16 cellular contexts compared by ENCODE assay signal in genomic region chr6:90169328-90169886, GRCh38.
DNase-seq lines count a peak whose midpoint lies in the region; ATAC-seq and TF ChIP-seq lines count a peak whose summit lies in the region.
"Had no signal": no experiment of that assay in that cellular context is flagged by ENCODE, and none has a peak within 500 bp of the region (broad histone marks: within the 10 kb centered on the region; RNA-seq: fewer than 3 reads in every experiment).

No MANE protein-coding gene starts in this region.

- H3K4me1 Mint-ChIP-seq in MCF 10A (ENCODE audit: insufficient read depth, unreplicated experiment) (no peaks in the 10 kb centered on the region), mesothelial cell of epicardium (peaks cover 25% of the 10 kb centered on the region), H9 (peaks cover 0 to 5% of the 10 kb centered on the region in 2 experiments; a peak in 2 of 4 replicates)

- H3K4me1 ChIP-seq in mammary epithelial cell (ENCODE audit: insufficient read depth, low read length) (peaks cover 11% of the 10 kb centered on the region), aorta (ENCODE audit: control insufficient read depth in 1 of 2, insufficient read depth in 2 of 2, low read length in 2 of 2) (peaks cover 0 to 6% of the 10 kb centered on the region in 2 donors), H9 (ENCODE audit: insufficient read depth, low read length) (no peaks in the 10 kb centered on the region; the same call in 1 of the 2 replicates), mesendoderm (ENCODE audit: control insufficient read depth, low read depth, low read length) (no peaks in the 10 kb centered on the region)

- H3K9me3 Mint-ChIP-seq in MCF 10A (ENCODE audit: unreplicated experiment) (no peaks in the 10 kb centered on the region), mesothelial cell of epicardium (peaks cover 15% of the 10 kb centered on the region), H9 (peaks cover 0 to 3% of the 10 kb centered on the region in 2 experiments; a peak in 4 of 5 replicates)

- DNase-seq in mammary epithelial cell (peak; percentile 21), MCF 10A (ENCODE audit: unreplicated experiment) (no peak), choroid plexus epithelial cell (ENCODE audit: low read depth) (peak; percentile 9), mesothelial cell of epicardium (ENCODE audit: low spot score in 2 of 2, unreplicated experiment in 2 of 2) (no peak), aorta (no peak), H9 (no peak), mesendoderm (no peak)
- DNase-seq: amygdala; effector CD4-positive, alpha-beta T cell; kidney; NCI-H1694 treated with DMSO at 0.1 percent for 48 hours; NCI-H82; stimulated activated CD4-positive, alpha-beta T cell treated with anti-CD3 and anti-CD28 coated beads, Interleukin-12 subunit alpha, Interleukin-12 subunit beta, amount 100 ng/mL, for 4 hours had no signal

- WGBS in mammary epithelial cell (ENCODE audit: low coverage, missing lambda C conversion rate), result 68% methylated on average over 4 of the region's 4 CpGs
- 4 to 9% methylated on average over 4 of the region's 4 CpGs for WGBS in aorta, 2 donors
- WGBS in H9 (ENCODE audit: extremely low coverage, insufficient read length, low lambda C conversion rate), result no CpG with 5 or more reads among the region's 4 CpGs
- WGBS in mesendoderm (ENCODE audit: extremely low coverage, insufficient coverage, low lambda C conversion rate), result no CpG with 5 or more reads among the region's 4 CpGs

- no peaks in the 10 kb centered on the region for H4K20me1 ChIP-seq in mammary epithelial cell (ENCODE audit: insufficient read depth, low read length)
- H4K20me1 ChIP-seq in H9 (ENCODE audit: control insufficient read depth, insufficient read depth, insufficient read length), result no peaks in the 10 kb centered on the region

- BruUV-seq in mammary epithelial cell (replicated peaks; lab: Mats Ljungman, UMichigan) (no TSS peak), MCF 10A (replicated peaks; lab: Mats Ljungman, UMichigan) (no TSS peak)

- H3K9ac ChIP-seq in mammary epithelial cell (ENCODE audit: insufficient read depth, low read length), result no peak overlapping the region
- H3K9ac ChIP-seq in H9 (ENCODE audit: extremely low read depth, insufficient read length, low read length), result no peak overlapping the region
- H3K9ac ChIP-seq in mesendoderm (ENCODE audit: low read length), result no peak overlapping the region

- H4K8ac ChIP-seq in H9 (replicated peaks; ENCODE audit: insufficient read length, low read depth, low read length) (no peak overlapping the region), mesendoderm (ENCODE audit: low read depth, low read length) (no peak overlapping the region)

- H3K79me2 ChIP-seq in mammary epithelial cell (ENCODE audit: insufficient read depth, low read length) (no peaks in the 10 kb centered on the region), H9 (ENCODE audit: insufficient read depth, low read length) (no peaks in the 10 kb centered on the region), mesendoderm (ENCODE audit: control insufficient read depth, insufficient read depth, low read length) (no peaks in the 10 kb centered on the region)

- H3K36me3 Mint-ChIP-seq in MCF 10A (ENCODE audit: insufficient read depth, unreplicated experiment) (no peaks in the 10 kb centered on the region), mesothelial cell of epicardium (peaks cover 13% of the 10 kb centered on the region), H9 (ENCODE audit: insufficient read depth in 1 of 3, low read depth in 3 of 3) (no peaks in the 10 kb centered on the region)

- H2BK12ac ChIP-seq in H9 (ENCODE audit: insufficient read length, low read depth, low read length), result no peak overlapping the region

- H3T11ph ChIP-seq in H9 (ENCODE audit: low read length), result no peak overlapping the region

- dilution Hi-C loops in mammary epithelial cell (cut with HindIII; ENCODE audit: low sequenced_read_pairs), result no loop called here

- TF ChIP-seq CTCF in mammary epithelial cell (conservative IDR thresholded peaks at IDR 0.05 in 1 of 2, IDR thresholded peaks at IDR 0.05 in 1 of 2; ENCODE audit: extremely low read depth in 1 of 2, insufficient read depth in 1 of 2, low read depth in 1 of 2, low read length in 2 of 2) (no peak), MCF 10A (IDR thresholded peaks at IDR 0.05; ENCODE audit: unreplicated experiment) (no peak), choroid plexus epithelial cell (conservative IDR thresholded peaks at IDR 0.05; ENCODE audit: low read depth, low read length) (no peak), mesothelial cell of epicardium (IDR thresholded peaks at IDR 0.05; ENCODE audit: unreplicated experiment) (no peak), H9 (conservative IDR thresholded peaks at IDR 0.05) (no peak)

- H3K27ac ChIP-seq in mammary epithelial cell (ENCODE audit: insufficient read depth, low read depth, low read length), result no peak overlapping the region
- peak overlapping the region in 1 of 2 donors; percentile 32 for H3K27ac ChIP-seq in aorta (ENCODE audit: low read depth in 1 of 2, low read length in 2 of 2)
- H3K27ac ChIP-seq in H9 (ENCODE audit: insufficient read length, low read depth, low read length), result no peak overlapping the region
- no peak overlapping the region for H3K27ac ChIP-seq in mesendoderm (ENCODE audit: low read depth, low read length)
- H3K27ac ChIP-seq: neutrophil had no signal

- no peak overlapping the region for H4K5ac ChIP-seq in H9 (ENCODE audit: insufficient read length, low read depth, low read length)
- H4K5ac ChIP-seq in mesendoderm (ENCODE audit: low read length), result no peak overlapping the region

- no peak overlapping the region for H3K4me3 Mint-ChIP-seq in MCF 10A (ENCODE audit: unreplicated experiment)
- H3K4me3 Mint-ChIP-seq in mesothelial cell of epicardium, result no peak overlapping the region
- no peak overlapping the region for H3K4me3 Mint-ChIP-seq in H9

- no peak overlapping the region for H3K14ac ChIP-seq in H9 (ENCODE audit: insufficient read depth, low read length)

- H3K23ac ChIP-seq in H9 (ENCODE audit: insufficient read length, low read depth, low read length) (no peak overlapping the region), mesendoderm (ENCODE audit: low read length) (no peak overlapping the region)

- intact Hi-C loops in mammary epithelial cell (cut with micrococcal nuclease), result loop anchor here (2.0 kb wide), 1 partner anchor 71 kb away; no protein-coding TSS in a partner anchor
- intact Hi-C loops in MCF 10A (cut with micrococcal nuclease), result no loop called here
- intact Hi-C loops in aorta (cut with DNase I), result no loop called here

- CTCF ChIA-PET in mammary epithelial cell (lab: Charles Lee; ENCODE audit: low non-redundant PET) (interaction anchor here (1.1 kb wide), 1 partner anchor 229 kb away, joined by 4 read pairs; no protein-coding TSS in a partner anchor), MCF 10A (lab: Yijun Ruan, JAX) (interaction anchor here (0.6 to 1.2 kb wide), 2 partner anchors 78 to 214 kb away, joined by 3 read pairs; no protein-coding TSS in a partner anchor)

- in situ Hi-C loops in mammary epithelial cell (cut with MboI; ENCODE audit: low sequenced_read_pairs in 2 of 2), result no loop called here

- H2AK5ac ChIP-seq in H9 (ENCODE audit: insufficient read length, low read length) (no peak overlapping the region), mesendoderm (ENCODE audit: low read length) (no peak overlapping the region)

- H3K27me3 ChIP-seq in mammary epithelial cell (ENCODE audit: insufficient read depth, low read length), result no peaks in the 10 kb centered on the region
- no peaks in the 10 kb centered on the region for H3K27me3 ChIP-seq in aorta (ENCODE audit: control insufficient read depth in 1 of 2, insufficient read depth in 2 of 2, low read length in 1 of 2)
- no peaks in the 10 kb centered on the region for H3K27me3 ChIP-seq in H9 (ENCODE audit: insufficient read depth, low read length)
- no peaks in the 10 kb centered on the region for H3K27me3 ChIP-seq in mesendoderm (ENCODE audit: insufficient read depth, low read length, poor library complexity)
- H3K27me3 ChIP-seq: neutrophil had no signal

- H2AFZ ChIP-seq in mammary epithelial cell (ENCODE audit: low read depth, low read length) (peak overlapping the region; percentile 28), H9 (ENCODE audit: low read length) (no peak overlapping the region)

- H3K18ac ChIP-seq in H9 (ENCODE audit: insufficient read length, low read depth, low read length), result no peak overlapping the region
- H3K18ac ChIP-seq in mesendoderm (ENCODE audit: low read length), result no peak overlapping the region

- H3K27ac Mint-ChIP-seq in MCF 10A (ENCODE audit: low read depth, unreplicated experiment) (no peak overlapping the region), mesothelial cell of epicardium (peak overlapping the region; percentile 78), H9 (no peak overlapping the region)

- H2BK120ac ChIP-seq in H9 (ENCODE audit: low read depth, low read length, poor library complexity, severe bottlenecking) (no peak overlapping the region), mesendoderm (ENCODE audit: low read depth, low read length) (no peak overlapping the region)

- peak; percentile 76 for ATAC-seq in aorta (ENCODE audit: low FRiP score)
- no peak for ATAC-seq in GM21786 (IDR thresholded peaks at IDR 0.05; ENCODE audit: unreplicated experiment)
- ATAC-seq: K562 had no signal

- H2BK5ac ChIP-seq in H9 (ENCODE audit: insufficient read length, low read length) (no peak overlapping the region), mesendoderm (ENCODE audit: low read length) (no peak overlapping the region)

- no peak overlapping the region for H3K4ac ChIP-seq in H9 (ENCODE audit: low read depth, low read length)
- H3K4ac ChIP-seq in mesendoderm (ENCODE audit: low read depth, low read length), result no peak overlapping the region

- no peak overlapping the region for H4K91ac ChIP-seq in H9 (ENCODE audit: insufficient read length, low read depth, low read length)

- H3K79me1 ChIP-seq in H9 (ENCODE audit: insufficient read depth, low read depth, low read length, poor library complexity, severe bottlenecking) (no peaks in the 10 kb centered on the region), mesendoderm (ENCODE audit: low read length) (no peaks in the 10 kb centered on the region)

- H3K4me3 ChIP-seq in mammary epithelial cell (replicated peaks in 1 of 3; ENCODE audit: insufficient read depth in 1 of 3, low read depth in 2 of 3, low read length in 3 of 3) (no peak overlapping the region), choroid plexus epithelial cell (ENCODE audit: low read depth, low read length) (no peak overlapping the region), aorta (ENCODE audit: low read length in 2 of 2) (no peak overlapping the region), mesendoderm (ENCODE audit: low read length) (no peak overlapping the region)
- H3K4me3 ChIP-seq: K562 had no signal

- POLR2A ChIA-PET in MCF 10A (lab: Yijun Ruan, JAX), result interaction anchor here (0.6 to 1.3 kb wide), 3 partner anchors 9 to 26 kb away, joined by 3 to 4 read pairs (median 3); no protein-coding TSS in a partner anchor

- H3K56ac ChIP-seq in H9 (ENCODE audit: insufficient read length, low read depth, low read length) (no peak overlapping the region), mesendoderm (ENCODE audit: low read length) (no peak overlapping the region)

- H3K4me2 ChIP-seq in mammary epithelial cell (ENCODE audit: insufficient read depth, low read depth, low read length) (no peak overlapping the region), H9 (ENCODE audit: insufficient read depth, insufficient read length, low read length) (no peak overlapping the region), mesendoderm (ENCODE audit: low read length) (no peak overlapping the region)

- H3K9me3 ChIP-seq in mammary epithelial cell (replicated peaks; ENCODE audit: insufficient read depth, low read length) (no peaks in the 10 kb centered on the region), aorta (ENCODE audit: control insufficient read depth, low read length) (no peaks in the 10 kb centered on the region), H9 (ENCODE audit: control insufficient read depth, low read depth, low read length) (no peaks in the 10 kb centered on the region)
- H3K9me3 ChIP-seq: neutrophil had no signal

- H2BK20ac ChIP-seq in H9 (ENCODE audit: low read depth, low read length, poor library complexity, severe bottlenecking), result no peak overlapping the region

- no peak overlapping the region for H2BK15ac ChIP-seq in H9 (ENCODE audit: low read depth, low read length)
- H2BK15ac ChIP-seq in mesendoderm (replicated peaks; ENCODE audit: low read depth), result no peak overlapping the region

- H3K36me3 ChIP-seq in mammary epithelial cell (ENCODE audit: insufficient read depth, low read length), result no peaks in the 10 kb centered on the region
- H3K36me3 ChIP-seq in aorta (ENCODE audit: control insufficient read depth in 1 of 2, insufficient read depth in 2 of 2, low read length in 1 of 2), result no peaks in the 10 kb centered on the region
- H3K36me3 ChIP-seq in mesendoderm (ENCODE audit: control insufficient read depth, insufficient read depth, low read length), result no peaks in the 10 kb centered on the region
- H3K36me3 ChIP-seq: neutrophil had no signal

- H3K23me2 ChIP-seq in H9 (ENCODE audit: insufficient read length, low read depth, low read length, poor library complexity, severe bottlenecking), result no peaks in the 10 kb centered on the region

- no peaks in the 10 kb centered on the region for H3K27me3 Mint-ChIP-seq in MCF 10A (ENCODE audit: insufficient read depth, unreplicated experiment)
- H3K27me3 Mint-ChIP-seq in mesothelial cell of epicardium (ENCODE audit: low read depth), result no peaks in the 10 kb centered on the region
- H3K27me3 Mint-ChIP-seq in H9 (ENCODE audit: low read depth), result no peaks in the 10 kb centered on the region; the same call in 1 of the 2 replicates

Comparison
In these comparisons a context has a peak if more than half of its experiments do, and no peak if none do; other contexts are left out.
1. DNase-seq: peak in mammary epithelial cell (single experiment) and choroid plexus epithelial cell (single experiment); none in MCF 10A (single experiment), mesothelial cell of epicardium (0 of 2), aorta (0 of 2), H9 (single experiment) and mesendoderm (single experiment).